In genomic region chr4:102828497-102828808, GRCh38 we compare ENCODE assay signal across 8 cellular contexts. TPM values are rescaled to one million over a fixed set of nuclear protein-coding genes. Genes with fewer than 3 reads are reported as not detected.
DNase-seq lines count a peak whose midpoint lies in the region; ATAC-seq, FAIRE-seq and TF ChIP-seq lines count a peak whose summit lies in the region.

No MANE protein-coding gene starts in this region.

- peaks cover 9 to 23% (median 10%) of the 10 kb centered on the region in 3 donors for H3K4me1 ChIP-seq in gastroesophageal sphincter
- H3K4me1 ChIP-seq in skeletal muscle tissue (ENCODE audit: control insufficient read depth in 3 of 3, insufficient read depth in 3 of 3, low read length in 3 of 3): peaks cover 18 to 24% (median 20%) of the 10 kb centered on the region in 3 donors

- peak in 1 of 4 experiments; percentile 1 for TF ChIP-seq CTCF in gastroesophageal sphincter (IDR thresholded peaks at IDR 0.05)

- ATAC-seq in gastroesophageal sphincter (no peak), HG02763 (IDR thresholded peaks at IDR 0.05; ENCODE audit: unreplicated experiment) (no peak), GM19351 (IDR thresholded peaks at IDR 0.05; ENCODE audit: unreplicated experiment) (no peak), GM21526 (IDR thresholded peaks at IDR 0.05; ENCODE audit: low FRiP score, unreplicated experiment) (no peak)

- H3K27me3 ChIP-seq in gastroesophageal sphincter (no peaks in the 10 kb centered on the region), skeletal muscle tissue (ENCODE audit: control insufficient read depth in 3 of 3, insufficient read depth in 3 of 3, low read length in 3 of 3) (no peaks in the 10 kb centered on the region)

- no peak for TF ChIP-seq EP300 in gastroesophageal sphincter (IDR thresholded peaks at IDR 0.05)

- H3K4me3 ChIP-seq in SK-N-MC (peak overlapping the region; percentile 84), gastroesophageal sphincter (peak overlapping the region; percentile 81 to 83), skeletal muscle tissue (ENCODE audit: low read length in 3 of 3) (peak overlapping the region; percentile 77 to 91 (median 85))

- H3K27ac ChIP-seq in SK-N-MC (peak overlapping the region; percentile 86), gastroesophageal sphincter (peak overlapping the region; percentile 99), skeletal muscle tissue (ENCODE audit: low read depth, low read length) (peak overlapping the region; percentile 100)

- H3K9me3 ChIP-seq in SK-N-MC (ENCODE audit: low read depth, low read length) (no peaks in the 10 kb centered on the region), gastroesophageal sphincter (no peaks in the 10 kb centered on the region), skeletal muscle tissue (ENCODE audit: control insufficient read depth in 3 of 3, low read length in 3 of 3) (no peaks in the 10 kb centered on the region)

- 0% methylated on average over 2 to 4 of the region's 4 CpGs for WGBS in gastroesophageal sphincter (ENCODE audit: low coverage in 1 of 2), 2 donors

- no peak for FAIRE-seq in GM12891 (lab: Jason Lieb, UNC)

- TF ChIP-seq POLR2A in GM12891 (IDR thresholded peaks at IDR 0.05; ENCODE audit: low read depth, low read length): peak; percentile 21; the same call in 1 of the 2 replicates
- no peak for TF ChIP-seq POLR2A in gastroesophageal sphincter (IDR thresholded peaks at IDR 0.05)

- H3K9ac ChIP-seq in SK-N-MC (ENCODE audit: insufficient read length) (peak overlapping the region; percentile 89), skeletal muscle tissue (ENCODE audit: low read depth in 1 of 3, low read length in 3 of 3) (peak overlapping the region; percentile 81 to 100 (median 88))

- peaks cover 31% of the 10 kb centered on the region for H3K36me3 ChIP-seq in SK-N-MC (ENCODE audit: insufficient read depth, low read length)
- no peaks in the 10 kb centered on the region for H3K36me3 ChIP-seq in gastroesophageal sphincter
- H3K36me3 ChIP-seq in skeletal muscle tissue (ENCODE audit: control insufficient read depth in 3 of 3, insufficient read depth in 3 of 3, low read length in 3 of 3): peaks cover 0 to 7% (median 0%) of the 10 kb centered on the region in 3 donors

- no peak for DNase-seq in GM12891 (ENCODE audit: insufficient read length, low spot score)
- DNase-seq in SK-N-MC (ENCODE audit: low read depth, low spot score): no peak
- DNase-seq in occipital lobe (lab: John Stamatoyannopoulos, UW): no peak

TF ChIP-seq in GM12891, 5 proteins besides CTCF, POLR2A, EP300 and RAD21:
- TF ChIP-seq POLR2AphosphoS5 (IDR thresholded peaks at IDR 0.05; ENCODE audit: low read depth, low read length) (peak; percentile 52; the same call in 1 of the 2 replicates), PAX5 (IDR thresholded peaks at IDR 0.05; ENCODE audit: insufficient read depth, low read length, severe bottlenecking) (no peak)

RNA-seq across cellular contexts. Expression of gene UBE2D3, which starts 1.1 kb away (rescaled TPM):
- 274 TPM for polyA plus RNA-seq in GM12891 (2012; ENCODE audit: low read depth, missing spikeins)
- total RNA-seq in gastroesophageal sphincter (100 to 1,000 TPM; 345 to 432 (median 402) TPM), skeletal muscle tissue (246 TPM), occipital lobe (288 TPM)

RNA-seq across cellular contexts. Expression of gene CISD2, which starts 40.3 kb away (rescaled TPM):
- polyA plus RNA-seq in GM12891 (2012; ENCODE audit: low read depth, missing spikeins): 26.9 TPM
- total RNA-seq in gastroesophageal sphincter (10 to 100 TPM in 3 of 4 donors, 1 to 10 TPM in 1; 6.7 to 22.2 (median 12.9) TPM), skeletal muscle tissue (21.9 TPM), occipital lobe (54.3 TPM)
